ENCODE assay signal across 9 cellular contexts in the genomic region with DNA sequence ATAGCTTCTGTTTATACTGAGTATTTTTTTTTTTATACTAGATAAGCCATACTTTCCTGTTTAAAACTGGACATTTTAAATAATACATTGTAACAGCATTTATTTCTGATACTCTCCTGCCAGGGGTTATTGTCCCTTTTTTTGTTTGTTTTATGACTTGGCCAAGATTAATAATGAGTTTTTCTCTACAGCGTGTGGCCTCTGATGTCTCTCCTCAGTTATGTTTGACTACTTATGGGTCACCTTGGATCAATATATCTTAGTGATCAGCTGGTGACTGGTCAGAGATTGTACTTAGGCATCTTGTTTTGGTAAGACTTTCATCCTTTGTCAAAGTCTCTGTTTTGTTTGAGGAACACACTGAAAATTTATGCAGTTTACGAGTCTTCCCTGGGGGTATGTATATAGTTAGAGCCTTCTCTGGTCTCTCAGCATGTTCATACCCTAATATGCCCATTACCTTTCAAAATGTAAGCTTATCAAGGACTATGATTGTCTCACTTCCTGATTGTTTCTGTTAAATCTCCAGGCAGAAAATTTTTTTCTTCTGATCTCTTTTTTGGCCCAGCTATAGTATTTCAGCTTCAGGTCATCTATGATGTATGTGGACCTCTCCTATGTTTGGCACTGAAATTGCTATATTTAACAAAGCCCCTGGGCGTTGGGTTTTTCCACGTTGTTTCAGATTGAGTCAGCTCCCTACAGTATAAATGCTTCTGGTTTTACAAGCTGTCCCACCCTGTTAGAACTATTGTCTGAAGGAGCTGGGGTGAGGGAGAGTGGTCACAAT.
DNase-seq lines count a peak whose midpoint lies in the region; ATAC-seq and TF ChIP-seq lines count a peak whose summit lies in the region.
"Had no signal": no experiment of that assay in that cellular context is flagged by ENCODE, and none has a peak within 500 bp of the region (broad histone marks: within the 10 kb centered on the region; RNA-seq: fewer than 3 reads in every experiment).

No MANE protein-coding gene starts in this region.

- ATAC-seq in HG03095 (IDR thresholded peaks at IDR 0.05; ENCODE audit: unreplicated experiment), result peak; percentile 88
- peak; percentile 39 for ATAC-seq in activated CD8-positive, alpha-beta T cell treated with anti-CD3 and anti-CD28 coated beads, Interleukin-2, amount 10 ng/mL, durations not matched to agents 7 days and 5 days

- no peak for TF ChIP-seq CTCF in type B pancreatic cell (conservative IDR thresholded peaks at IDR 0.05)

- peaks cover 28% of the 10 kb centered on the region for H3K4me1 Mint-ChIP-seq in activated T-cell treated with anti-CD3 and anti-CD28 coated beads, Interleukin-2, amount 50 U/mL, for 24 hours (ENCODE audit: low read depth)
- H3K4me1 Mint-ChIP-seq in activated CD8-positive, alpha-beta T cell treated with anti-CD3 and anti-CD28 coated beads, Interleukin-2, amount 10 ng/mL, durations not matched to agents 7 days and 5 days (ENCODE audit: low read depth), result peaks cover 30% of the 10 kb centered on the region
- H3K4me1 Mint-ChIP-seq in type B pancreatic cell (ENCODE audit: unreplicated experiment), result peaks cover 14% of the 10 kb centered on the region

- CTCF ChIA-PET in activated CD8-positive, alpha-beta T cell treated with anti-CD3 and anti-CD28 coated beads, Interleukin-2, amount 10 ng/mL, durations not matched to agents 7 days and 5 days (lab: Charles Lee), result interaction anchor here (0.8 to 1.1 kb wide), 4 partner anchors 15 to 313 kb away, joined by 3 read pairs; no protein-coding TSS in a partner anchor

- H3K9me3 Mint-ChIP-seq in activated T-cell treated with anti-CD3 and anti-CD28 coated beads, Interleukin-2, amount 50 U/mL, for 24 hours, result peaks cover 24% of the 10 kb centered on the region
- H3K9me3 Mint-ChIP-seq in activated CD8-positive, alpha-beta T cell treated with anti-CD3 and anti-CD28 coated beads, Interleukin-2, amount 10 ng/mL, durations not matched to agents 7 days and 5 days (ENCODE audit: insufficient read depth), result peaks cover 7% of the 10 kb centered on the region
- peaks cover 7% of the 10 kb centered on the region for H3K9me3 Mint-ChIP-seq in type B pancreatic cell

- peaks cover 90% of the 10 kb centered on the region for H3K36me3 Mint-ChIP-seq in activated T-cell treated with anti-CD3 and anti-CD28 coated beads, Interleukin-2, amount 50 U/mL, for 24 hours (ENCODE audit: low read depth)
- H3K36me3 Mint-ChIP-seq in activated CD8-positive, alpha-beta T cell treated with anti-CD3 and anti-CD28 coated beads, Interleukin-2, amount 10 ng/mL, durations not matched to agents 7 days and 5 days (ENCODE audit: low read depth), result peaks cover 65% of the 10 kb centered on the region
- H3K36me3 Mint-ChIP-seq in type B pancreatic cell, result peaks cover 46% of the 10 kb centered on the region

- H3K4me3 Mint-ChIP-seq in activated T-cell treated with anti-CD3 and anti-CD28 coated beads, Interleukin-2, amount 50 U/mL, for 24 hours, result no peak overlapping the region
- H3K4me3 Mint-ChIP-seq in activated CD8-positive, alpha-beta T cell treated with anti-CD3 and anti-CD28 coated beads, Interleukin-2, amount 10 ng/mL, durations not matched to agents 7 days and 5 days, result no peak overlapping the region
- H3K4me3 Mint-ChIP-seq in type B pancreatic cell, result no peak overlapping the region

- H3K27me3 Mint-ChIP-seq in activated T-cell treated with anti-CD3 and anti-CD28 coated beads, Interleukin-2, amount 50 U/mL, for 24 hours, result no peaks in the 10 kb centered on the region
- H3K27me3 Mint-ChIP-seq in activated CD8-positive, alpha-beta T cell treated with anti-CD3 and anti-CD28 coated beads, Interleukin-2, amount 10 ng/mL, durations not matched to agents 7 days and 5 days (ENCODE audit: low read depth), result no peaks in the 10 kb centered on the region
- H3K27me3 Mint-ChIP-seq in type B pancreatic cell, result no peaks in the 10 kb centered on the region

- H3K27ac Mint-ChIP-seq in activated T-cell treated with anti-CD3 and anti-CD28 coated beads, Interleukin-2, amount 50 U/mL, for 24 hours, result peak overlapping the region; percentile 39
- no peak overlapping the region for H3K27ac Mint-ChIP-seq in activated CD8-positive, alpha-beta T cell treated with anti-CD3 and anti-CD28 coated beads, Interleukin-2, amount 10 ng/mL, durations not matched to agents 7 days and 5 days
- peak overlapping the region; percentile 75 for H3K27ac Mint-ChIP-seq in type B pancreatic cell

- intact Hi-C loops in posterior vena cava (cut with DNase I), result loop anchor here in 1 of 2 donors (5.0 kb wide), 1 partner anchor 237 kb away; no protein-coding TSS in a partner anchor

- no peak for DNase-seq in activated T-cell treated with anti-CD3 and anti-CD28 coated beads, Interleukin-2, amount 50 U/mL, for 24 hours
- DNase-seq in activated T-cell treated with anti-CD3 and anti-CD28 coated beads, Interleukin-2, amount 50 U/mL, for 1 hour, result no peak
- no peak for DNase-seq in activated CD8-positive, alpha-beta T cell treated with anti-CD3 and anti-CD28 coated beads, Interleukin-2, amount 10 ng/mL, durations not matched to agents 7 days and 5 days
- no peak for DNase-seq in type B pancreatic cell (ENCODE audit: extremely low spot score, unreplicated experiment)
- no peak for DNase-seq in posterior vena cava (ENCODE audit: low spot score)
- DNase-seq in DMS114 treated with DMSO at 0.1 percent for 48 hours (lab: John Stamatoyannopoulos, UW; ENCODE audit: unreplicated experiment), result no peak
- DNase-seq in DMS 273 treated with DMSO at 0.1 percent for 48 hours (lab: John Stamatoyannopoulos, UW), result no peak
- DNase-seq: ACHN had no signal

- POLR2A ChIA-PET in activated CD8-positive, alpha-beta T cell treated with anti-CD3 and anti-CD28 coated beads, Interleukin-2, amount 10 ng/mL, durations not matched to agents 7 days and 5 days (lab: Charles Lee), result interaction anchor here (0.6 to 0.8 kb wide), 2 partner anchors 88 to 1648 kb away, joined by 3 read pairs; a partner anchor contains a TSS
